10 cellular contexts compared by ENCODE assay signal in the genomic region with DNA sequence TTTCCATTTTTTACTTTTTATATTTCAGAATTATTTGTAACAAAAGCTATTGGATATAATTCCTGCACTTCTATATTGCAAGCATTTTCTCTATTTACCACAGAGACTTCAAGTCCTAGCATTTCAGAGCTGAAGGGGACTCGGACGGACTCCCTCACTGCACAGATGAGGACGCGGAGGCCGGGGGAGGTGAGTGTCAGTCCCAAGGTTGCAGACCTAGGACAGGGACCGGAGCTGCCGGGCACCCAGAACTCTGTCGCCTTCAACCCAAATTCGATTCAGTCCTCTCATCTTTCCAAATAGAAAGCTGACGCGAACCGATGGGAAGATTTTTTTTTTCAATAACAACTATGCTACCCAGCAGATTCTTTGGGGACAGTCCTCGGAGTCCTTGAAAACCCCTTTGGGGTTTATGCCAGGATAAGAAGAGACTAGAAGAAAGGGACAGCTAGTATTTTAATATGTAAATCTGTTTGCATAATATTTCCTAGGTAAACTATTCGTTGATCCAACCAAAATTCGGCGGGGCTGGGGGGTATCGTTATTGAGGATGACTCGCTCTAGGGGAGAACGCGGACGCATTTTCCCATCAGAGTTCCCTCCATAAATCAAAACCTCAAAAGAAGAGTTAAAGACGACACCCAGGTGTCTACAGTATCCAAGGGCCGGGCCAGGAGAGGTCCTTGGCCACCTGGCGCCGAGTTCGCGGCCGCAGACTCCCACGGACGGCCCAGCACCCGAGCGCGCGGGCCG. TPM values are rescaled to one million over a fixed set of nuclear protein-coding genes. Genes with fewer than 3 reads are reported as not detected.
DNase-seq lines count a peak whose midpoint lies in the region; ATAC-seq, FAIRE-seq and TF ChIP-seq lines count a peak whose summit lies in the region.
"Had no signal": no experiment of that assay in that cellular context is flagged by ENCODE, and none has a peak within 500 bp of the region (broad histone marks: within the 10 kb centered on the region; RNA-seq: fewer than 3 reads in every experiment).

No MANE protein-coding gene starts in this region.

- no peak overlapping the region for H2BK15ac ChIP-seq in mesendoderm (replicated peaks; ENCODE audit: low read depth)

- BruUV-seq in GM12878 (replicated peaks; lab: Mats Ljungman, UMichigan), result no TSS peak

- H4K20me1 ChIP-seq in GM12878 (ENCODE audit: control insufficient read depth, insufficient read depth), result no peaks in the 10 kb centered on the region

- no peak overlapping the region for H2BK120ac ChIP-seq in mesendoderm (ENCODE audit: low read depth, low read length)

- WGBS in GM12878 (ENCODE audit: insufficient coverage, insufficient replicate concordance, low lambda C conversion rate, missing lambda C conversion rate), result 19% methylated on average over 35 of the region's 35 CpGs
- WGBS in mesendoderm (ENCODE audit: extremely low coverage, insufficient coverage, low lambda C conversion rate), result no CpG with 5 or more reads among the region's 35 CpGs

- SMC1A ChIA-PET in GM12878 (lab: Charles Lee; ENCODE audit: uncharacterized antibody, unreplicated experiment), result interaction anchor here (0.7 kb wide), 1 partner anchor 129 kb away, joined by 3 read pairs; no protein-coding TSS in a partner anchor

- CTCF ChIA-PET in GM12878 (lab: Yijun Ruan, JAX), result no interaction called here

- peaks cover 100% of the 10 kb centered on the region for H3K27me3 ChIP-seq in left ventricle myocardium inferior (ENCODE audit: low read depth)
- H3K27me3 ChIP-seq in GM12878 (replicated peaks in 1 of 2; ENCODE audit: control insufficient read depth in 2 of 2, insufficient read depth in 2 of 2, low read length in 1 of 2), result peaks cover 6 to 18% of the 10 kb centered on the region in 2 experiments
- peaks cover 16% of the 10 kb centered on the region for H3K27me3 ChIP-seq in mesendoderm (ENCODE audit: insufficient read depth, low read length, poor library complexity)
- H3K27me3 ChIP-seq in upper lobe of right lung, result peaks cover 86% of the 10 kb centered on the region

- no peak overlapping the region for H3K23ac ChIP-seq in mesendoderm (ENCODE audit: low read length)

- no peak overlapping the region for H2AK5ac ChIP-seq in mesendoderm (ENCODE audit: low read length)

- ATAC-seq in Right ventricle myocardium superior (ENCODE audit: poor library complexity) (no peak), GM12878 (no peak; the same call in 2 of the 3 replicates), upper lobe of right lung (no peak), mucosa of descending colon (no peak), GM18520 (IDR thresholded peaks at IDR 0.05; ENCODE audit: unreplicated experiment) (no peak)

- DNase-seq in left ventricle myocardium inferior (no peak), Right ventricle myocardium superior (no peak), GM12878 (ENCODE audit: low read depth, low spot score) (no peak), mesendoderm (no peak), upper lobe of right lung (no peak), mucosa of descending colon (no peak), COLO829 (ENCODE audit: low spot score) (no peak)

- H3K79me1 ChIP-seq in mesendoderm (ENCODE audit: low read length), result no peaks in the 10 kb centered on the region

- H3K56ac ChIP-seq in mesendoderm (ENCODE audit: low read length), result peak overlapping the region; percentile 73

- H3K4me3 ChIP-seq in left ventricle myocardium inferior (peak overlapping the region; percentile 65), GM12878 (peak overlapping the region; percentile 68; the same call in 1 of the 2 replicates), mesendoderm (ENCODE audit: low read length) (no peak overlapping the region), upper lobe of right lung (peak overlapping the region; percentile 42), mucosa of descending colon (no peak overlapping the region)

- H3K79me2 ChIP-seq in GM12878 (ENCODE audit: control insufficient read depth, insufficient read depth, low read length), result no peaks in the 10 kb centered on the region
- no peaks in the 10 kb centered on the region for H3K79me2 ChIP-seq in mesendoderm (ENCODE audit: control insufficient read depth, insufficient read depth, low read length)

- no peak overlapping the region for H4K8ac ChIP-seq in mesendoderm (ENCODE audit: low read depth, low read length)

- H3K4me1 ChIP-seq in left ventricle myocardium inferior (peaks cover 15% of the 10 kb centered on the region), GM12878 (ENCODE audit: control insufficient read depth, insufficient read depth, low read length) (no peaks in the 10 kb centered on the region), mesendoderm (ENCODE audit: control insufficient read depth, low read depth, low read length) (no peaks in the 10 kb centered on the region), upper lobe of right lung (peaks cover 6% of the 10 kb centered on the region), mucosa of descending colon (ENCODE audit: low read depth) (peaks cover 14% of the 10 kb centered on the region)

- H4K5ac ChIP-seq in mesendoderm (ENCODE audit: low read length), result no peak overlapping the region

- TF ChIP-seq POLR2A in GM12878 (IDR thresholded peaks at IDR 0.05; ENCODE audit: low read depth, low read length), result no peak

- no peak overlapping the region for H3K9ac ChIP-seq in GM12878 (ENCODE audit: control insufficient read depth, insufficient read depth, low read length)
- peak overlapping the region; percentile 59 for H3K9ac ChIP-seq in mesendoderm (ENCODE audit: low read length)

- TF ChIP-seq CTCF in left ventricle myocardium inferior (IDR thresholded peaks at IDR 0.05; ENCODE audit: borderline replicate concordance) (no peak), GM12878 (IDR thresholded peaks at IDR 0.05 in 2 of 3, conservative IDR thresholded peaks at IDR 0.05 in 1 of 3; ENCODE audit: control insufficient read depth in 2 of 3, extremely low read depth in 1 of 3, insufficient read depth in 1 of 3, low read depth in 3 of 3, low read length in 3 of 3) (no peak), upper lobe of right lung (IDR thresholded peaks at IDR 0.05) (no peak), mucosa of descending colon (IDR thresholded peaks at IDR 0.05) (no peak)

- H3K36me3 ChIP-seq in left ventricle myocardium inferior (no peaks in the 10 kb centered on the region), GM12878 (ENCODE audit: control insufficient read depth in 2 of 2, insufficient read depth in 2 of 2, low read length in 1 of 2) (no peaks in the 10 kb centered on the region), mesendoderm (ENCODE audit: control insufficient read depth, insufficient read depth, low read length) (no peaks in the 10 kb centered on the region), upper lobe of right lung (no peaks in the 10 kb centered on the region), mucosa of descending colon (ENCODE audit: low read depth) (no peaks in the 10 kb centered on the region)
- H3K36me3 ChIP-seq: SJSA1 had no signal

- in situ Hi-C loops in GM12878 (cut with MboI), result no loop called here

- H3K27ac ChIP-seq in left ventricle myocardium inferior (replicated peaks), result no peak overlapping the region
- no peak overlapping the region for H3K27ac ChIP-seq in GM12878 (ENCODE audit: control insufficient read depth, insufficient read depth)
- no peak overlapping the region for H3K27ac ChIP-seq in mesendoderm (ENCODE audit: low read depth, low read length)
- H3K27ac ChIP-seq in upper lobe of right lung, result no peak overlapping the region
- H3K27ac ChIP-seq: SJSA1 had no signal

- intact Hi-C loops in left ventricle myocardium inferior (cut with micrococcal nuclease), result no loop called here
- intact Hi-C loops in Right ventricle myocardium superior (cut with DNase I), result no loop called here
- intact Hi-C loops in GM12878 (cut with micrococcal nuclease; ENCODE audit: unreplicated experiment), result no loop called here
- intact Hi-C loops in upper lobe of right lung (cut with DNase I), result no loop called here
- intact Hi-C loops in mucosa of descending colon (cut with DNase I, micrococcal nuclease), result no loop called here

- H2BK5ac ChIP-seq in mesendoderm (ENCODE audit: low read length), result no peak overlapping the region

- POLR2A ChIA-PET in GM12878 (lab: Charles Lee), result interaction anchor here (0.7 kb wide), 1 partner anchor 8 kb away, joined by 4 read pairs; no protein-coding TSS in a partner anchor

- no peak for TF ChIP-seq EP300 in GM12878 (IDR thresholded peaks at IDR 0.05; ENCODE audit: borderline replicate concordance in 1 of 2, control insufficient read depth in 1 of 2, low read depth in 2 of 2, low read length in 2 of 2)

- peak overlapping the region; percentile 92 for H3K4me2 ChIP-seq in GM12878 (ENCODE audit: control insufficient read depth, insufficient read depth)
- H3K4me2 ChIP-seq in mesendoderm (ENCODE audit: low read length), result peak overlapping the region; percentile 88

- H3K4ac ChIP-seq in mesendoderm (ENCODE audit: low read depth, low read length), result no peak overlapping the region

- RAD21 ChIA-PET in GM12878 (lab: Charles Lee; ENCODE audit: unreplicated experiment), result no interaction called here

- H3K9me3 ChIP-seq in left ventricle myocardium inferior (replicated peaks) (no peaks in the 10 kb centered on the region), GM12878 (replicated peaks; ENCODE audit: control insufficient read depth, insufficient read depth, low read length) (no peaks in the 10 kb centered on the region; the same call in 1 of the 3 replicates), upper lobe of right lung (no peaks in the 10 kb centered on the region), mucosa of descending colon (no peaks in the 10 kb centered on the region)
- H3K9me3 ChIP-seq: SJSA1 had no signal

- H3K18ac ChIP-seq in mesendoderm (ENCODE audit: low read length), result peak overlapping the region; percentile 52

- TF ChIP-seq RAD21 in GM12878 (IDR thresholded peaks at IDR 0.05; ENCODE audit: insufficient read depth, low read depth, low read length), result no peak

- no peak overlapping the region for H2AFZ ChIP-seq in GM12878 (ENCODE audit: control insufficient read depth, low read depth, low read length)

- no peak for FAIRE-seq in GM12878 (lab: Jason Lieb, UNC)
- FAIRE-seq: D721Med had no signal

RNA-seq across cellular contexts. Expression of a gene that starts 0.8 kb away (rescaled TPM):
- total RNA-seq in left ventricle myocardium inferior (0.05 TPM), Right ventricle myocardium superior (0.11 TPM), GM12878 (2014; rRNA removed) (0.05 and 0.11 TPM in 2 replicates), GM12878 (2014; rRNA removed; fragmentation: Illumina TruSeq; extraction: Trizol) (0.18 and 0.23 TPM in 2 replicates), GM12878 (2021) (0.10 and 0.16 TPM in 2 replicates), upper lobe of right lung (1.1 TPM), mucosa of descending colon (under 1 TPM; 0.09 to 0.51 (median 0.41) TPM)
- total RNA-seq in GM12878 (2013; cell fraction: nucleolus; rRNA removed), result 0.33 and 0.42 TPM in 2 replicates
- polyA plus RNA-seq in GM12878 (2011; ENCODE audit: low read depth), result 0.13 TPM
- polyA plus RNA-seq in GM12878 (2011; rRNA removed) (0.09 TPM in 1 of 2 replicates, not detected in the other), GM12878 (2014; fragmentation: Illumina TruSeq; extraction: Trizol) (0.04 and 0.16 TPM in 2 replicates), GM12878 (2014; fragmentation: Nextera tagmentation; extraction: Ambion mirVana) (under 1 TPM; 0.06 to 0.13 TPM), GM12878 (2014; rRNA removed) (0.05 and 0.10 TPM in 2 replicates), GM12878 (2016; fragmentation: Nextera tagmentation; extraction: Ambion mirVana) (under 1 TPM; 0.15 to 0.19 TPM)
- polyA plus RNA-seq in GM12878 (2011; cell fraction: cytosol; rRNA removed), result 0.01 TPM in 1 of 2 replicates, not detected in the other
- polyA plus RNA-seq in GM12878 (2011; cell fraction: nucleus; rRNA removed), result 0.03 TPM in 1 of 2 replicates, not detected in the other
- polyA plus RNA-seq in GM12878 (2012), result 0.22 and 0.27 TPM in 2 replicates
- not detected in 2 replicates for polyA minus RNA-seq in GM12878 (2011; rRNA and poly(A)+ RNA removed)
- polyA minus RNA-seq in GM12878 (2011; cell fraction: cytosol; rRNA and poly(A)+ RNA removed), result not detected in 2 replicates
- polyA minus RNA-seq in GM12878 (2011; cell fraction: nucleus; rRNA and poly(A)+ RNA removed), result not detected in 2 replicates
- 0.13 TPM for polyA plus RNA-seq in mesendoderm (2013, experiment 1 of 2)
- polyA plus RNA-seq in mesendoderm (2013, experiment 2 of 2), result 0.13 TPM
- total RNA-seq: SJSA1 had no signal

RNA-seq across cellular contexts. Expression of a gene that starts 38.8 kb away (rescaled TPM):
- total RNA-seq in left ventricle myocardium inferior (9.6 TPM), Right ventricle myocardium superior (8.1 TPM), GM12878 (2014; rRNA removed) (16.5 and 19.1 TPM in 2 replicates), GM12878 (2014; rRNA removed; fragmentation: Illumina TruSeq; extraction: Trizol) (20.4 and 21.7 TPM in 2 replicates), GM12878 (2021) (27.6 and 31.0 TPM in 2 replicates), upper lobe of right lung (34.3 TPM), mucosa of descending colon (10 to 100 TPM; 28.4 to 43.7 (median 40.2) TPM)
- total RNA-seq in GM12878 (2013; cell fraction: nucleolus; rRNA removed), result 134 and 146 TPM in 2 replicates
- 13.4 TPM for polyA plus RNA-seq in GM12878 (2011; ENCODE audit: low read depth)
- polyA plus RNA-seq in GM12878 (2011; rRNA removed) (33.3 and 45.1 TPM in 2 replicates), GM12878 (2014; fragmentation: Illumina TruSeq; extraction: Trizol) (22.0 and 29.6 TPM in 2 replicates), GM12878 (2014; fragmentation: Nextera tagmentation; extraction: Ambion mirVana) (10 to 100 TPM; 13.0 to 19.4 TPM), GM12878 (2014; rRNA removed) (16.6 and 17.4 TPM in 2 replicates), GM12878 (2016; fragmentation: Nextera tagmentation; extraction: Ambion mirVana) (10 to 100 TPM; 18.8 to 27.6 TPM)
- polyA plus RNA-seq in GM12878 (2011; cell fraction: cytosol; rRNA removed), result 15.1 and 16.4 TPM in 2 replicates
- polyA plus RNA-seq in GM12878 (2011; cell fraction: nucleus; rRNA removed), result 35.7 and 41.8 TPM in 2 replicates
- 18.4 and 19.5 TPM in 2 replicates for polyA plus RNA-seq in GM12878 (2012)
- polyA minus RNA-seq in GM12878 (2011; rRNA and poly(A)+ RNA removed), result 74.8 and 99.3 TPM in 2 replicates
- 23.7 and 26.7 TPM in 2 replicates for polyA minus RNA-seq in GM12878 (2011; cell fraction: cytosol; rRNA and poly(A)+ RNA removed)
- polyA minus RNA-seq in GM12878 (2011; cell fraction: nucleus; rRNA and poly(A)+ RNA removed), result 43.9 and 62.0 TPM in 2 replicates
- 15.0 TPM for polyA plus RNA-seq in mesendoderm (2013, experiment 1 of 2)
- 14.3 TPM for polyA plus RNA-seq in mesendoderm (2013, experiment 2 of 2)

Comparison
In these comparisons a context has a peak if more than half of its experiments do, and no peak if none do; other contexts are left out.
1. H3K4me3 ChIP-seq: peak in left ventricle myocardium inferior (single experiment), GM12878 (single experiment) and upper lobe of right lung (single experiment); none in mesendoderm (single experiment) and mucosa of descending colon (single experiment).